Comparison of ENCODE assay signal across 8 cellular contexts in genomic region chr20:60262967-60263603, GRCh38.
DNase-seq lines count a peak whose midpoint lies in the region; ATAC-seq and TF ChIP-seq lines count a peak whose summit lies in the region.

No MANE protein-coding gene starts in this region.

- no peak for TF ChIP-seq POLR2A in erythroblast (IDR thresholded peaks at IDR 0.05; ENCODE audit: low read length)

- peak; percentile 34 for DNase-seq in GM10266 (ENCODE audit: extremely low spot score)
- DNase-seq in activated CD4-positive, alpha-beta T cell treated with anti-CD3 and anti-CD28 coated beads, Interleukin-2, amount 10 ng/mL, durations not matched to agents 7 days and 5 days = peak; percentile 58
- DNase-seq in erythroblast (lab: John Stamatoyannopoulos, UW) = peak; percentile 33 to 61
- DNase-seq in smooth muscle cell (lab: John Stamatoyannopoulos, UW; ENCODE audit: unreplicated experiment) = no peak
- no peak for DNase-seq in mucosa of gallbladder (ENCODE audit: low spot score)

- TF ChIP-seq CTCF in GM10266 (IDR thresholded peaks at IDR 0.05; ENCODE audit: control insufficient read depth, insufficient read depth, low read depth, missing control alignments) (peak; percentile 71), Loucy (conservative IDR thresholded peaks at IDR 0.05; ENCODE audit: low read length) (peak; percentile 95), smooth muscle cell (IDR thresholded peaks at IDR 0.05; ENCODE audit: borderline replicate concordance, insufficient read depth, poor library complexity, severe bottlenecking) (peak; percentile 71)

- peaks cover 19% of the 10 kb centered on the region for H3K4me1 Mint-ChIP-seq in activated CD4-positive, alpha-beta T cell treated with anti-CD3 and anti-CD28 coated beads, Interleukin-2, amount 10 ng/mL, durations not matched to agents 7 days and 5 days

- H3K4me2 ChIP-seq in Loucy (ENCODE audit: low read depth, low read length, poor library complexity, severe bottlenecking) = no peak overlapping the region
- H3K4me2 ChIP-seq in smooth muscle cell = no peak overlapping the region

- no peaks in the 10 kb centered on the region for H3K36me3 Mint-ChIP-seq in activated CD4-positive, alpha-beta T cell treated with anti-CD3 and anti-CD28 coated beads, Interleukin-2, amount 10 ng/mL, durations not matched to agents 7 days and 5 days (ENCODE audit: low read depth)

- no peaks in the 10 kb centered on the region for H3K9me3 Mint-ChIP-seq in activated CD4-positive, alpha-beta T cell treated with anti-CD3 and anti-CD28 coated beads, Interleukin-2, amount 10 ng/mL, durations not matched to agents 7 days and 5 days

- H3K9ac ChIP-seq in Loucy (ENCODE audit: low read depth, low read length, poor library complexity, severe bottlenecking) (no peak overlapping the region), smooth muscle cell (ENCODE audit: low read depth) (no peak overlapping the region)

- no peaks in the 10 kb centered on the region for H3K79me2 ChIP-seq in Loucy (ENCODE audit: insufficient read depth, low read length)
- no peaks in the 10 kb centered on the region for H3K79me2 ChIP-seq in smooth muscle cell (ENCODE audit: low read depth)

- CTCF ChIA-PET in activated CD4-positive, alpha-beta T cell treated with anti-CD3 and anti-CD28 coated beads, Interleukin-2, amount 10 ng/mL, durations not matched to agents 7 days and 5 days (lab: Charles Lee) = interaction anchor here (0.6 to 2.8 kb wide), 4 partner anchors 114 to 207 kb away, joined by 3 to 14 read pairs (median 3); no protein-coding TSS in a partner anchor

- H3K9me3 ChIP-seq in Loucy (ENCODE audit: insufficient read depth, low read depth, low read length) (no peaks in the 10 kb centered on the region), smooth muscle cell (replicated peaks; ENCODE audit: low read depth) (no peaks in the 10 kb centered on the region)

- ATAC-seq in GM18520 (IDR thresholded peaks at IDR 0.05; ENCODE audit: unreplicated experiment) (no peak), GM21529 (IDR thresholded peaks at IDR 0.05; ENCODE audit: unreplicated experiment) (no peak)

- POLR2A ChIA-PET in activated CD4-positive, alpha-beta T cell treated with anti-CD3 and anti-CD28 coated beads, Interleukin-2, amount 10 ng/mL, durations not matched to agents 7 days and 5 days (lab: Charles Lee) = no interaction called here

- no peaks in the 10 kb centered on the region for H3K9me2 ChIP-seq in Loucy (replicated peaks; ENCODE audit: low read depth, low read length)

- no peak overlapping the region for H3K4me3 Mint-ChIP-seq in activated CD4-positive, alpha-beta T cell treated with anti-CD3 and anti-CD28 coated beads, Interleukin-2, amount 10 ng/mL, durations not matched to agents 7 days and 5 days

- no peaks in the 10 kb centered on the region for H3K36me3 ChIP-seq in Loucy (ENCODE audit: insufficient read depth, low read length)
- no peaks in the 10 kb centered on the region for H3K36me3 ChIP-seq in smooth muscle cell (ENCODE audit: low read depth)

- H3K4me1 ChIP-seq in Loucy (ENCODE audit: insufficient read depth, low read length, poor library complexity, severe bottlenecking) (peaks cover 32% of the 10 kb centered on the region), smooth muscle cell (ENCODE audit: low read depth) (no peaks in the 10 kb centered on the region)

- H3F3A ChIP-seq in Loucy (ENCODE audit: low read depth) (no peaks in the 10 kb centered on the region), smooth muscle cell (ENCODE audit: low read depth) (no peaks in the 10 kb centered on the region)

- 13% methylated on average over 4 of the region's 4 CpGs for WGBS in smooth muscle cell (ENCODE audit: low lambda C conversion rate)

- no peak overlapping the region for H2AFZ ChIP-seq in Loucy (ENCODE audit: low read length)
- H2AFZ ChIP-seq in smooth muscle cell (ENCODE audit: low read depth) = no peak overlapping the region

- H4K20me1 ChIP-seq in Loucy (ENCODE audit: insufficient read depth, low read length, poor library complexity, severe bottlenecking) (no peaks in the 10 kb centered on the region), smooth muscle cell (ENCODE audit: low read depth) (no peaks in the 10 kb centered on the region)

- H3K4me3 ChIP-seq in Loucy (ENCODE audit: low read length, poor library complexity, severe bottlenecking) = no peak overlapping the region
- no peak overlapping the region for H3K4me3 ChIP-seq in smooth muscle cell

- H3K27ac ChIP-seq in smooth muscle cell (ENCODE audit: low read depth) = no peak overlapping the region

- H3K27me3 ChIP-seq in Loucy (ENCODE audit: insufficient read depth, low read length, poor library complexity, severe bottlenecking) (no peaks in the 10 kb centered on the region), smooth muscle cell (ENCODE audit: low read depth) (peaks cover 17% of the 10 kb centered on the region)

- H3K27ac Mint-ChIP-seq in activated CD4-positive, alpha-beta T cell treated with anti-CD3 and anti-CD28 coated beads, Interleukin-2, amount 10 ng/mL, durations not matched to agents 7 days and 5 days = no peak overlapping the region

- no peaks in the 10 kb centered on the region for H3K27me3 Mint-ChIP-seq in activated CD4-positive, alpha-beta T cell treated with anti-CD3 and anti-CD28 coated beads, Interleukin-2, amount 10 ng/mL, durations not matched to agents 7 days and 5 days

Comparison
In these comparisons a context has a peak if more than half of its experiments do, and no peak if none do; other contexts are left out.
1. DNase-seq: peak in GM10266 (single experiment), activated CD4-positive, alpha-beta T cell treated with anti-CD3 and anti-CD28 coated beads, Interleukin-2, amount 10 ng/mL, durations not matched to agents 7 days and 5 days (single experiment) and erythroblast (2 of 2); none in smooth muscle cell (single experiment) and mucosa of gallbladder (single experiment).
2. Peak in every context shown above with its lines, with median percentiles within 50 percentile points of each other: CTCF ChIP-seq.